Comparison of ENCODE assay signal across 8 cellular contexts in the genomic region with DNA sequence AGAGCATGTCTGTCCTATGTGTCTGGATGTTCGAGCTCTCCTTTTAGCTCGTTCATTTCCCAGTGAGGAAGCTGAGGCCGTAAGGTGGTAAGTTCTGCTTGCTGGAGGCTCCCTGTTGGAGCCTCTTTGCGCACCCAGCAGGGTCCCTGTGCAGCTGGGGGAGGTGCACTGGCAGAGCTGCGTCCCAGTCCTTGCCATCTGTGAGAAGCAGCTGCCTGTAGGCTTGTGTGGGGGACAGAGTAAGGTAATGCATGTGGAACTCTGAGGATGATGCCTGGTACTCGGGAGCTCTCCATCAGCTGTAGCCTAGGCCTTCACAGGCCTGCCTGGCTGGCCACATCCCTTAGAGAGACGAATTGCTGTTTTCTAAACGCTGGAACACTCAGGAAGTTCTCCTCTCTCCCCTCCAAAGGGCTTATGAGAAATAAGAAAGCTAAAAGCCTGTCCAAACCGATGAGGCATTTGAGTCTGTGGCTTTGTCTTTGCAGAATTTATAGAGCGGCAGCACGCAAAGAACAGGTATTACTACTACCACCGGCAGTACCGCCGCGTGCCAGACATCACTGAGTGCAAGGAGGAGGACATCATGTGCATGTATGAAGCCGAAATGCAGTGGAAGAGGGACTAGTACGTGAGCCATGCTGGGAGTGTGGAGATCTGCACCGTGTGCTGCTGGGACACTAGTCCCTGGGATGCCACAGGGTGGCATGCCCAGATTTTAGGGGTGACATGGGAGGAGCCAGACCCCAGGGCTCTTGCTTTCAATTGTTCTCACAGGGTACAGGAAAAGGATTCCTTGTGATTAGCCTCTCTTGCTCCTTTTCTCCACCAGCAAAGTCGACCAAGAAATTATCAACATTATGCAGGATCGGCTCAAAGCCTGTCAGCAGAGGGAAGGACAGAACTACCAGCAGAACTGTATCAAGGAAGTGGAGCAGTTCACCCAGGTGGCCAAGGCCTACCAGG. TPM values are rescaled to one million over a fixed set of nuclear protein-coding genes. Genes with fewer than 3 reads are reported as not detected.
DNase-seq lines count a peak whose midpoint lies in the region; ATAC-seq, FAIRE-seq and TF ChIP-seq lines count a peak whose summit lies in the region.

No MANE protein-coding gene starts in this region.

- H3K23me2 ChIP-seq in H1 (ENCODE audit: low read depth, low read length): peaks cover 19% of the 10 kb centered on the region

- H3K36me3 ChIP-seq in ES-I3 (ENCODE audit: insufficient read depth, low read length): peaks cover 22% of the 10 kb centered on the region
- H3K36me3 ChIP-seq in H1 (ENCODE audit: control insufficient read depth in 2 of 4, insufficient read depth in 4 of 4, low read length in 3 of 4): peaks cover 17 to 34% (median 28%) of the 10 kb centered on the region in 4 experiments
- peaks cover 0 to 25% of the 10 kb centered on the region in 2 donors for H3K36me3 ChIP-seq in gastrocnemius medialis

- peak overlapping the region; percentile 13 for H2BK5ac ChIP-seq in H1 (ENCODE audit: low read depth, low read length)

- in situ Hi-C loops in gastrocnemius medialis (cut with MboI; ENCODE audit: low sequenced_read_pairs in 4 of 4): no loop called here

- TF ChIP-seq EP300 in H1 (IDR thresholded peaks at IDR 0.05; ENCODE audit: borderline replicate concordance in 1 of 2, low read depth in 2 of 2, low read length in 2 of 2): no peak

- H2BK15ac ChIP-seq in H1 (ENCODE audit: low read length): no peak overlapping the region

- no peak overlapping the region for H4K91ac ChIP-seq in H1 (replicated peaks; ENCODE audit: insufficient read length, low read length)

- no peak overlapping the region for H2BK20ac ChIP-seq in H1 (ENCODE audit: low read length)

- no peak overlapping the region for H4K8ac ChIP-seq in H1 (ENCODE audit: extremely low read depth, insufficient read depth, low read length)

- H3K79me2 ChIP-seq in H1 (ENCODE audit: control insufficient read depth in 1 of 2, insufficient read depth in 2 of 2, low read length in 2 of 2): peaks cover 10 to 37% of the 10 kb centered on the region in 2 experiments

- TF ChIP-seq RAD21 in H1 (IDR thresholded peaks at IDR 0.05 in 1 of 2, conservative IDR thresholded peaks at IDR 0.05 in 1 of 2; ENCODE audit: low read depth in 2 of 2, low read length in 2 of 2): no peak

- peak; percentile 53 for DNase-seq in LoVo (ENCODE audit: low spot score)
- no peak for DNase-seq in H1 (ENCODE audit: low read depth in 1 of 2, low spot score in 2 of 2)
- no peak for DNase-seq in gastrocnemius medialis
- DNase-seq in germinal center (ENCODE audit: low spot score): no peak
- DNase-seq in hypothalamus (lab: John Stamatoyannopoulos, UW): no peak

- H3K4ac ChIP-seq in H1 (replicated peaks; ENCODE audit: insufficient read length, low read depth, low read length): no peak overlapping the region

- H4K5ac ChIP-seq in H1 (ENCODE audit: insufficient read length, low read depth, low read length): no peak overlapping the region

- H3K18ac ChIP-seq in H1 (ENCODE audit: extremely low read depth, low read length): peak overlapping the region; percentile 56; the same call in 1 of the 2 replicates

- no peak overlapping the region for H3K23ac ChIP-seq in H1 (ENCODE audit: insufficient read length)

- no peak overlapping the region for H2BK120ac ChIP-seq in H1 (replicated peaks; ENCODE audit: low read depth, low read length)

- no peak overlapping the region for H2AFZ ChIP-seq in H1 (ENCODE audit: low read length)

- peak overlapping the region; percentile 78 to 93 (median 86) for H3K4me3 ChIP-seq in H1 (ENCODE audit: extremely low read depth in 1 of 4, insufficient read depth in 2 of 4, low read depth in 3 of 4, low read length in 4 of 4)
- peak overlapping the region; percentile 65 to 99 (median 83) for H3K4me3 ChIP-seq in gastrocnemius medialis

- 69% methylated on average over 20 of the region's 20 CpGs; no CpG with 5 or more reads in 1 of the 2 experiments for WGBS in H1 (ENCODE audit: extremely low coverage in 1 of 2, insufficient coverage in 1 of 2, insufficient read length in 1 of 2, insufficient replicate concordance in 2 of 2, low coverage in 1 of 2, low lambda C conversion rate in 2 of 2, missing lambda C conversion rate in 1 of 2), 2 experiments

- H3K79me1 ChIP-seq in H1 (ENCODE audit: low read depth, low read length): peaks cover 10% of the 10 kb centered on the region

- POLR2A ChIA-PET in H1 (lab: Charles Lee; ENCODE audit: partially characterized antibody): interaction anchor here (0.7 to 19.8 kb wide), 31 partner anchors 8 to 1282 kb away, joined by 3 to 736 read pairs (median 4); partner anchors contain the start of genes EME2, FAHD1, GFER and HAGH

- TF ChIP-seq POLR2A in H1 (IDR thresholded peaks at IDR 0.05; ENCODE audit: control extremely low read depth in 1 of 2, low read depth in 2 of 2, low read length in 2 of 2) (peak; percentile 82 to 91), gastrocnemius medialis (IDR thresholded peaks at IDR 0.05) (no peak)

- H2AK5ac ChIP-seq in H1 (ENCODE audit: low read depth, low read length): peak overlapping the region; percentile 10; the same call in 1 of the 2 replicates

- intact Hi-C loops in gastrocnemius medialis (cut with DNase I; ENCODE audit: low total_unique reads): no loop called here

- H3K4me2 ChIP-seq in H1 (ENCODE audit: insufficient read depth in 1 of 2, low read depth in 2 of 2, low read length in 2 of 2): peak overlapping the region; percentile 62 to 99

- H3K56ac ChIP-seq in H1 (replicated peaks; ENCODE audit: insufficient read length, low read depth, low read length): no peak overlapping the region

- TF ChIP-seq CTCF in H1 (IDR thresholded peaks at IDR 0.05; ENCODE audit: control extremely low read depth in 1 of 3, insufficient read depth in 1 of 3, low read depth in 1 of 3, low read length in 3 of 3) (no peak), gastrocnemius medialis (IDR thresholded peaks at IDR 0.05 in 4 of 5, conservative IDR thresholded peaks at IDR 0.05 in 1 of 5) (no peak)

- H3K4me1 ChIP-seq in ES-I3 (ENCODE audit: insufficient read depth, low read length) (peaks cover 5% of the 10 kb centered on the region; the same call in 1 of the 2 replicates), H1 (replicated peaks in 1 of 4; ENCODE audit: control insufficient read depth in 3 of 4, insufficient read depth in 4 of 4, low read length in 3 of 4) (peaks cover 0 to 21% (median 5%) of the 10 kb centered on the region in 4 experiments; a peak in 5 of 7 replicates), gastrocnemius medialis (peaks cover 28 to 32% of the 10 kb centered on the region in 2 donors)

- H2BK12ac ChIP-seq in H1 (ENCODE audit: low read depth, low read length): 0 out of 2 replicates have a peak overlapping the region, but pooled peaks have one; percentile 63

- peaks cover 12 to 17% of the 10 kb centered on the region in 2 experiments for H4K20me1 ChIP-seq in H1 (replicated peaks in 1 of 2; ENCODE audit: control insufficient read depth in 1 of 2, insufficient read depth in 2 of 2, low read length in 2 of 2)

- ATAC-seq in gastrocnemius medialis: no peak
- no peak for ATAC-seq in HG02623 (IDR thresholded peaks at IDR 0.05; ENCODE audit: unreplicated experiment)

- peak; percentile 53 for FAIRE-seq in TTC549 (lab: Jason Lieb, UNC)
- no peak for FAIRE-seq in H1 (lab: Jason Lieb, UNC)

- 0 out of 2 replicates have a peak overlapping the region, but pooled peaks have one; percentile 37 for H3K27ac ChIP-seq in H1 (ENCODE audit: low read depth, low read length)
- peak overlapping the region in 3 of 4 donors; percentile 84 to 100 (median 90) for H3K27ac ChIP-seq in gastrocnemius medialis

- peaks cover 0 to 2% (median 0%) of the 10 kb centered on the region in 4 experiments; a peak in 3 of 7 replicates for H3K27me3 ChIP-seq in H1 (replicated peaks in 1 of 4; ENCODE audit: control insufficient read depth in 3 of 4, extremely low read depth in 1 of 4, insufficient read depth in 3 of 4, low read length in 3 of 4)
- H3K27me3 ChIP-seq in gastrocnemius medialis: no peaks in the 10 kb centered on the region

- H3K9me3 ChIP-seq in ES-I3 (ENCODE audit: control insufficient read depth, insufficient read depth, low read length): no peaks in the 10 kb centered on the region
- no peaks in the 10 kb centered on the region for H3K9me3 ChIP-seq in H1 (ENCODE audit: insufficient read depth in 2 of 2, low read depth in 1 of 2, low read length in 1 of 2)
- no peaks in the 10 kb centered on the region for H3K9me3 ChIP-seq in gastrocnemius medialis

- CTCF ChIA-PET in H1 (lab: Charles Lee; ENCODE audit: partially characterized antibody): interaction anchor here (0.9 to 2.2 kb wide), 8 partner anchors 11 to 95 kb away, joined by 3 to 7 read pairs (median 3); partner anchors contain the start of genes NOXO1 and TBL3

- no peak overlapping the region for H3K14ac ChIP-seq in H1 (ENCODE audit: insufficient read length)

- H3K9ac ChIP-seq in ES-I3 (ENCODE audit: low read depth, low read length) (peak overlapping the region; percentile 91), H1 (replicated peaks in 1 of 4; ENCODE audit: extremely low read depth in 1 of 4, low read depth in 3 of 4, low read length in 3 of 4) (peak overlapping the region in 3 of 4 experiments; percentile 6 to 49 (median 42); a peak in 5 of 7 replicates)

RNA-seq across cellular contexts. Expression of gene NDUFB10, which starts 1.6 kb away (rescaled TPM):
- 183 and 197 TPM in 2 replicates for total RNA-seq in H1 (2021; fragmentation: NEBNext Ultra II Directional; extraction: Animal tissue kit (Norgen Biotek cat#: 25700))
- polyA plus RNA-seq in H1 (2011; rRNA removed): 194 and 243 TPM in 2 replicates
- polyA plus RNA-seq in H1 (2011; cell fraction: cytosol; rRNA removed): 282 TPM
- 327 TPM for polyA plus RNA-seq in H1 (2011; cell fraction: nucleus; rRNA removed)
- polyA plus RNA-seq in H1 (2012, experiment 1 of 2): 205 to 282 TPM (median 263 TPM) in 4 replicates
- polyA plus RNA-seq in H1 (2012, experiment 2 of 2): 290 TPM
- 222 TPM for polyA plus RNA-seq in H1 (2013, experiment 1 of 2)
- polyA plus RNA-seq in H1 (2013, experiment 2 of 2): 218 TPM
- 58.5 and 93.0 TPM in 2 replicates for polyA minus RNA-seq in H1 (2011; rRNA and poly(A)+ RNA removed)
- polyA minus RNA-seq in H1 (2011; cell fraction: cytosol; rRNA and poly(A)+ RNA removed): 204 TPM
- polyA minus RNA-seq in H1 (2011; cell fraction: nucleus; rRNA and poly(A)+ RNA removed): 64.0 TPM
- total RNA-seq in gastrocnemius medialis: 1,000 to 10,000 TPM in 1 of 4 donors, 100 to 1,000 TPM in 3; 530 to 1,014 (median 743) TPM

RNA-seq across cellular contexts. Expression of gene RPS2, which starts 3.7 kb away (rescaled TPM):
- 3,974 and 4,042 TPM in 2 replicates for total RNA-seq in H1 (2021; fragmentation: NEBNext Ultra II Directional; extraction: Animal tissue kit (Norgen Biotek cat#: 25700))
- 16,783 and 22,970 TPM in 2 replicates for polyA plus RNA-seq in H1 (2011; rRNA removed)
- polyA plus RNA-seq in H1 (2011; cell fraction: cytosol; rRNA removed): 11,248 TPM
- polyA plus RNA-seq in H1 (2011; cell fraction: nucleus; rRNA removed): 10,145 TPM
- polyA plus RNA-seq in H1 (2012, experiment 1 of 2): 3,762 to 6,877 TPM (median 6,536 TPM) in 4 replicates
- polyA plus RNA-seq in H1 (2012, experiment 2 of 2): 9,397 TPM
- 5,116 TPM for polyA plus RNA-seq in H1 (2013, experiment 1 of 2)
- 5,274 TPM for polyA plus RNA-seq in H1 (2013, experiment 2 of 2)
- 2,903 and 3,451 TPM in 2 replicates for polyA minus RNA-seq in H1 (2011; rRNA and poly(A)+ RNA removed)
- 3,105 TPM for polyA minus RNA-seq in H1 (2011; cell fraction: cytosol; rRNA and poly(A)+ RNA removed)
- 2,164 TPM for polyA minus RNA-seq in H1 (2011; cell fraction: nucleus; rRNA and poly(A)+ RNA removed)
- total RNA-seq in gastrocnemius medialis: 1,000 to 10,000 TPM; 1,162 to 1,876 (median 1,684) TPM

RNA-seq across cellular contexts. Expression of gene RNF151, which starts 5.7 kb away (rescaled TPM):
- not detected in 2 replicates for total RNA-seq in H1 (2021; fragmentation: NEBNext Ultra II Directional; extraction: Animal tissue kit (Norgen Biotek cat#: 25700))
- polyA plus RNA-seq in H1 (2011; rRNA removed): 0.17 TPM in 1 of 2 replicates, not detected in the other
- not detected for polyA plus RNA-seq in H1 (2011; cell fraction: cytosol; rRNA removed)
- polyA plus RNA-seq in H1 (2011; cell fraction: nucleus; rRNA removed): 0.37 TPM
- 0.31 TPM in 1 of 4 replicates, not detected in the others for polyA plus RNA-seq in H1 (2012, experiment 1 of 2)
- polyA plus RNA-seq in H1 (2012, experiment 2 of 2): not detected
- polyA plus RNA-seq in H1 (2013, experiment 1 of 2): not detected
- polyA plus RNA-seq in H1 (2013, experiment 2 of 2): not detected
- polyA minus RNA-seq in H1 (2011; rRNA and poly(A)+ RNA removed): not detected in 2 replicates
- not detected for polyA minus RNA-seq in H1 (2011; cell fraction: cytosol; rRNA and poly(A)+ RNA removed)
- polyA minus RNA-seq in H1 (2011; cell fraction: nucleus; rRNA and poly(A)+ RNA removed): not detected
- total RNA-seq in gastrocnemius medialis: not detected

RNA-seq across cellular contexts. Expression of gene RPL3L, which starts 6.5 kb away (rescaled TPM):
- total RNA-seq in H1 (2021; fragmentation: NEBNext Ultra II Directional; extraction: Animal tissue kit (Norgen Biotek cat#: 25700)): 0.19 and 0.39 TPM in 2 replicates
- polyA plus RNA-seq in H1 (2011; rRNA removed): 0.08 and 0.24 TPM in 2 replicates
- 0.21 TPM for polyA plus RNA-seq in H1 (2011; cell fraction: cytosol; rRNA removed)
- polyA plus RNA-seq in H1 (2011; cell fraction: nucleus; rRNA removed): 0.56 TPM
- 0.23 to 0.62 TPM (median 0.42 TPM) in 4 replicates for polyA plus RNA-seq in H1 (2012, experiment 1 of 2)
- polyA plus RNA-seq in H1 (2012, experiment 2 of 2): 0.16 TPM
- polyA plus RNA-seq in H1 (2013, experiment 1 of 2): 0.14 TPM
- polyA plus RNA-seq in H1 (2013, experiment 2 of 2): 0.20 TPM
- 0.69 TPM in 1 of 2 replicates, not detected in the other for polyA minus RNA-seq in H1 (2011; rRNA and poly(A)+ RNA removed)
- polyA minus RNA-seq in H1 (2011; cell fraction: cytosol; rRNA and poly(A)+ RNA removed): not detected
- not detected for polyA minus RNA-seq in H1 (2011; cell fraction: nucleus; rRNA and poly(A)+ RNA removed)
- 100 to 1,000 TPM; 116 to 354 (median 188) TPM for total RNA-seq in gastrocnemius medialis

RNA-seq across cellular contexts. Expression of gene TBL3, which starts 10.9 kb away (rescaled TPM):
- total RNA-seq in H1 (2021; fragmentation: NEBNext Ultra II Directional; extraction: Animal tissue kit (Norgen Biotek cat#: 25700)): 65.8 and 66.8 TPM in 2 replicates
- 137 and 159 TPM in 2 replicates for polyA plus RNA-seq in H1 (2011; rRNA removed)
- polyA plus RNA-seq in H1 (2011; cell fraction: cytosol; rRNA removed): 103 TPM
- polyA plus RNA-seq in H1 (2011; cell fraction: nucleus; rRNA removed): 173 TPM
- polyA plus RNA-seq in H1 (2012, experiment 1 of 2): 37.5 to 87.9 TPM (median 82.0 TPM) in 4 replicates
- 92.8 TPM for polyA plus RNA-seq in H1 (2012, experiment 2 of 2)
- 36.0 TPM for polyA plus RNA-seq in H1 (2013, experiment 1 of 2)
- 28.1 TPM for polyA plus RNA-seq in H1 (2013, experiment 2 of 2)
- 59.1 and 71.8 TPM in 2 replicates for polyA minus RNA-seq in H1 (2011; rRNA and poly(A)+ RNA removed)
- 62.5 TPM for polyA minus RNA-seq in H1 (2011; cell fraction: cytosol; rRNA and poly(A)+ RNA removed)
- 75.9 TPM for polyA minus RNA-seq in H1 (2011; cell fraction: nucleus; rRNA and poly(A)+ RNA removed)
- 10 to 100 TPM; 48.2 to 79.5 (median 71.4) TPM for total RNA-seq in gastrocnemius medialis

Comparison
In these comparisons a context has a peak if more than half of its experiments do, and no peak if none do; other contexts are left out.
1. POLR2A ChIP-seq: peak in H1 (2 of 2); none in gastrocnemius medialis (0 of 2).